ENCODE assay signal across 20 cellular contexts in genomic region chr7:74420006-74420405, GRCh38. TPM values are rescaled to one million over a fixed set of nuclear protein-coding genes. Genes with fewer than 3 reads are reported as not detected.
A peak's percentile ranks its signal among the peaks of the same experiment; 100 is the strongest.
DNase-seq lines count a peak whose midpoint lies in the region; ATAC-seq, FAIRE-seq and TF ChIP-seq lines count a peak whose summit lies in the region.
"Had no signal": no experiment of that assay in that cellular context is flagged by ENCODE, and none has a peak within 500 bp of the region (broad histone marks: within the 10 kb centered on the region; RNA-seq: fewer than 3 reads in every experiment).

No MANE protein-coding gene starts in this region.

- CTCF ChIA-PET in HEK293 (lab: Yijun Ruan, JAX) = interaction anchor here (0.8 to 2.0 kb wide), 4 partner anchors 19 to 518 kb away, joined by 4 to 12 read pairs (median 8); no protein-coding TSS in a partner anchor

- H3K4me3 ChIP-seq in HEK293 (ENCODE audit: low read depth, low read length) (no peak overlapping the region), SK-N-MC (no peak overlapping the region)
- H3K4me3 ChIP-seq: GM12878, GM23338 had no signal

- no peaks in the 10 kb centered on the region for H3K9me3 ChIP-seq in HEK293 (ENCODE audit: control insufficient read depth, insufficient read depth, low read depth, low read length)
- H3K9me3 ChIP-seq in SK-N-MC (ENCODE audit: low read depth, low read length) = no peaks in the 10 kb centered on the region
- H3K9me3 ChIP-seq: BE2C had no signal

- POLR2A ChIA-PET in HEK293 (lab: Yijun Ruan, JAX) = no interaction called here

- ATAC-seq in stimulated activated memory B cell treated with anti-CD40 and anti-IgM and Interleukin-4, amounts not matched to agents 10 μg/mL and 1 μg/mL and 100 μg/mL, for 72 hours = no peak
- ATAC-seq in GM21723 (IDR thresholded peaks at IDR 0.05; ENCODE audit: unreplicated experiment) = no peak
- ATAC-seq: GM12878, GM23338, HCT116 had no signal

- no peak overlapping the region for H3K27ac ChIP-seq in HEK293 (ENCODE audit: extremely low read depth, low read depth, low read length)
- peak overlapping the region; percentile 33; the same call in 1 of the 2 replicates for H3K27ac ChIP-seq in SK-N-MC

- no peaks in the 10 kb centered on the region for H3K27me3 Mint-ChIP-seq in chondrocyte (ENCODE audit: low read depth)
- H3K27me3 Mint-ChIP-seq in stimulated activated memory B cell treated with anti-CD40 and anti-IgM and Interleukin-4, amounts not matched to agents 10 μg/mL and 1 μg/mL and 100 μg/mL, for 72 hours = no peaks in the 10 kb centered on the region
- H3K27me3 Mint-ChIP-seq in mesothelial cell of epicardium (ENCODE audit: low read depth) = no peaks in the 10 kb centered on the region
- H3K27me3 Mint-ChIP-seq: CD4-positive, CD25-positive, alpha-beta regulatory T cell; CD8-positive, alpha-beta memory T cell had no signal

- H3K9me3 Mint-ChIP-seq in chondrocyte (ENCODE audit: low read depth) (no peaks in the 10 kb centered on the region), mesothelial cell of epicardium (no peaks in the 10 kb centered on the region)
- H3K9me3 Mint-ChIP-seq in stimulated activated memory B cell treated with anti-CD40 and anti-IgM and Interleukin-4, amounts not matched to agents 10 μg/mL and 1 μg/mL and 100 μg/mL, for 72 hours = no peaks in the 10 kb centered on the region
- H3K9me3 Mint-ChIP-seq: CD4-positive, CD25-positive, alpha-beta regulatory T cell; CD8-positive, alpha-beta memory T cell; GM23338 had no signal

- FAIRE-seq in GM19239 (lab: Jason Lieb, UNC) = no peak
- FAIRE-seq: GM12878, H54 had no signal

- no peak overlapping the region for H3K9ac ChIP-seq in SK-N-MC (ENCODE audit: insufficient read length)

- H3K4me1 ChIP-seq in HEK293 (ENCODE audit: control insufficient read depth, insufficient read depth, low read length) = no peaks in the 10 kb centered on the region
- H3K4me1 ChIP-seq: BE2C had no signal

- H3K4me1 Mint-ChIP-seq in chondrocyte (ENCODE audit: low read depth) = peaks cover 3% of the 10 kb centered on the region
- H3K4me1 Mint-ChIP-seq in stimulated activated memory B cell treated with anti-CD40 and anti-IgM and Interleukin-4, amounts not matched to agents 10 μg/mL and 1 μg/mL and 100 μg/mL, for 72 hours = peaks cover 17% of the 10 kb centered on the region
- peaks cover 2% of the 10 kb centered on the region for H3K4me1 Mint-ChIP-seq in mesothelial cell of epicardium
- H3K4me1 Mint-ChIP-seq: CD8-positive, alpha-beta memory T cell; GM23338 had no signal

- no peak for DNase-seq in SK-N-MC (ENCODE audit: low read depth, low spot score)
- DNase-seq in chondrocyte (ENCODE audit: low spot score) = peak; percentile 4
- no peak for DNase-seq in mesothelial cell of epicardium (ENCODE audit: low spot score in 2 of 2, unreplicated experiment in 2 of 2)
- DNase-seq in GM19239 (ENCODE audit: insufficient read length, low spot score) = no peak
- DNase-seq: BE2C; C1 segment of cervical spinal cord; CD4-positive, CD25-positive, alpha-beta regulatory T cell; CD8-positive, alpha-beta memory T cell; COR-L47; DMS 273 treated with DMSO at 0.1 percent for 48 hours; DMS53; DND-41; EL had no signal

- H3K36me3 Mint-ChIP-seq in chondrocyte (ENCODE audit: low read depth) (no peaks in the 10 kb centered on the region), mesothelial cell of epicardium (no peaks in the 10 kb centered on the region)
- no peaks in the 10 kb centered on the region for H3K36me3 Mint-ChIP-seq in stimulated activated memory B cell treated with anti-CD40 and anti-IgM and Interleukin-4, amounts not matched to agents 10 μg/mL and 1 μg/mL and 100 μg/mL, for 72 hours
- H3K36me3 Mint-ChIP-seq: CD4-positive, CD25-positive, alpha-beta regulatory T cell; CD8-positive, alpha-beta memory T cell had no signal

- no peak for TF ChIP-seq CTCF in HEK293 (tag by site-specific recombination; IDR thresholded peaks at IDR 0.05)
- no peak for TF ChIP-seq CTCF in chondrocyte (IDR thresholded peaks at IDR 0.05)
- TF ChIP-seq CTCF in mesothelial cell of epicardium (IDR thresholded peaks at IDR 0.05; ENCODE audit: unreplicated experiment) = no peak

- H3K4me3 Mint-ChIP-seq in chondrocyte (ENCODE audit: unreplicated experiment) = no peak overlapping the region
- H3K4me3 Mint-ChIP-seq in stimulated activated memory B cell treated with anti-CD40 and anti-IgM and Interleukin-4, amounts not matched to agents 10 μg/mL and 1 μg/mL and 100 μg/mL, for 72 hours = no peak overlapping the region
- no peak overlapping the region for H3K4me3 Mint-ChIP-seq in mesothelial cell of epicardium
- H3K4me3 Mint-ChIP-seq: CD4-positive, CD25-positive, alpha-beta regulatory T cell; CD8-positive, alpha-beta memory T cell; GM23338 had no signal

- H3K36me3 ChIP-seq in HEK293 (ENCODE audit: control insufficient read depth in 2 of 2, insufficient read depth in 1 of 2, low read length in 2 of 2) (no peaks in the 10 kb centered on the region), SK-N-MC (ENCODE audit: insufficient read depth, low read length) (no peaks in the 10 kb centered on the region)
- H3K36me3 ChIP-seq: BE2C had no signal

- H3K27ac Mint-ChIP-seq in chondrocyte (ENCODE audit: unreplicated experiment) = no peak overlapping the region
- H3K27ac Mint-ChIP-seq in stimulated activated memory B cell treated with anti-CD40 and anti-IgM and Interleukin-4, amounts not matched to agents 10 μg/mL and 1 μg/mL and 100 μg/mL, for 72 hours = peak overlapping the region; percentile 21
- H3K27ac Mint-ChIP-seq in mesothelial cell of epicardium = no peak overlapping the region
- H3K27ac Mint-ChIP-seq: GM23338 had no signal

TF ChIP-seq in HEK293, 187 proteins besides CTCF, POLR2A, EP300 and RAD21 (continues in another document):
- no peak for TF ChIP-seq ZNF202 (tag by site-specific recombination; IDR thresholded peaks at IDR 0.05; ENCODE audit: borderline replicate concordance)
- TF ChIP-seq, protein P1, sequence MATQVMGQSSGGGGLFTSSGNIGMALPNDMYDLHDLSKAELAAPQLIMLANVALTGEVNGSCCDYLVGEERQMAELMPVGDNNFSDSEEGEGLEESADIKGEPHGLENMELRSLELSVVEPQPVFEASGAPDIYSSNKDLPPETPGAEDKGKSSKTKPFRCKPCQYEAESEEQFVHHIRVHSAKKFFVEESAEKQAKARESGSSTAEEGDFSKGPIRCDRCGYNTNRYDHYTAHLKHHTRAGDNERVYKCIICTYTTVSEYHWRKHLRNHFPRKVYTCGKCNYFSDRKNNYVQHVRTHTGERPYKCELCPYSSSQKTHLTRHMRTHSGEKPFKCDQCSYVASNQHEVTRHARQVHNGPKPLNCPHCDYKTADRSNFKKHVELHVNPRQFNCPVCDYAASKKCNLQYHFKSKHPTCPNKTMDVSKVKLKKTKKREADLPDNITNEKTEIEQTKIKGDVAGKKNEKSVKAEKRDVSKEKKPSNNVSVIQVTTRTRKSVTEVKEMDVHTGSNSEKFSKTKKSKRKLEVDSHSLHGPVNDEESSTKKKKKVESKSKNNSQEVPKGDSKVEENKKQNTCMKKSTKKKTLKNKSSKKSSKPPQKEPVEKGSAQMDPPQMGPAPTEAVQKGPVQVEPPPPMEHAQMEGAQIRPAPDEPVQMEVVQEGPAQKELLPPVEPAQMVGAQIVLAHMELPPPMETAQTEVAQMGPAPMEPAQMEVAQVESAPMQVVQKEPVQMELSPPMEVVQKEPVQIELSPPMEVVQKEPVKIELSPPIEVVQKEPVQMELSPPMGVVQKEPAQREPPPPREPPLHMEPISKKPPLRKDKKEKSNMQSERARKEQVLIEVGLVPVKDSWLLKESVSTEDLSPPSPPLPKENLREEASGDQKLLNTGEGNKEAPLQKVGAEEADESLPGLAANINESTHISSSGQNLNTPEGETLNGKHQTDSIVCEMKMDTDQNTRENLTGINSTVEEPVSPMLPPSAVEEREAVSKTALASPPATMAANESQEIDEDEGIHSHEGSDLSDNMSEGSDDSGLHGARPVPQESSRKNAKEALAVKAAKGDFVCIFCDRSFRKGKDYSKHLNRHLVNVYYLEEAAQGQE (tag by site-specific recombination; IDR thresholded peaks at IDR 0.05) = no peak
- TF ChIP-seq HIC1 (tag by site-specific recombination; IDR thresholded peaks at IDR 0.05) = no peak
- TF ChIP-seq HOXA7 (CRISPR knock-in tag; IDR thresholded peaks at IDR 0.05; ENCODE audit: borderline replicate concordance) = no peak
- TF ChIP-seq ZNF776 (tag by site-specific recombination; IDR thresholded peaks at IDR 0.05; ENCODE audit: borderline replicate concordance) = no peak
- TF ChIP-seq ZNF510 (tag by site-specific recombination; IDR thresholded peaks at IDR 0.05; ENCODE audit: insufficient replicate concordance) = no peak
- TF ChIP-seq ZSCAN4 (tag by site-specific recombination; IDR thresholded peaks at IDR 0.05) = no peak
- TF ChIP-seq ZNF529 (tag by site-specific recombination; IDR thresholded peaks at IDR 0.05; ENCODE audit: insufficient replicate concordance) = no peak
- peak; percentile 86 for TF ChIP-seq ZNF366 (tag by site-specific recombination; conservative IDR thresholded peaks at IDR 0.05)
- TF ChIP-seq PRDM1 (tag by site-specific recombination; IDR thresholded peaks at IDR 0.05) = 0 out of 2 replicates have a peak, but pooled peaks have one; percentile 25

RNA-seq across cellular contexts. Expression of gene GTF2IRD1, which starts 33.7 kb away (rescaled TPM):
- total RNA-seq in chondrocyte (32.4 to 48.5 TPM (median 46.5 TPM) in 3 replicates), mesothelial cell of epicardium (73.3 to 84.0 TPM (median 80.8 TPM) in 3 replicates)
